Comparison of ENCODE assay signal across 1 cellular context in the genomic region with DNA sequence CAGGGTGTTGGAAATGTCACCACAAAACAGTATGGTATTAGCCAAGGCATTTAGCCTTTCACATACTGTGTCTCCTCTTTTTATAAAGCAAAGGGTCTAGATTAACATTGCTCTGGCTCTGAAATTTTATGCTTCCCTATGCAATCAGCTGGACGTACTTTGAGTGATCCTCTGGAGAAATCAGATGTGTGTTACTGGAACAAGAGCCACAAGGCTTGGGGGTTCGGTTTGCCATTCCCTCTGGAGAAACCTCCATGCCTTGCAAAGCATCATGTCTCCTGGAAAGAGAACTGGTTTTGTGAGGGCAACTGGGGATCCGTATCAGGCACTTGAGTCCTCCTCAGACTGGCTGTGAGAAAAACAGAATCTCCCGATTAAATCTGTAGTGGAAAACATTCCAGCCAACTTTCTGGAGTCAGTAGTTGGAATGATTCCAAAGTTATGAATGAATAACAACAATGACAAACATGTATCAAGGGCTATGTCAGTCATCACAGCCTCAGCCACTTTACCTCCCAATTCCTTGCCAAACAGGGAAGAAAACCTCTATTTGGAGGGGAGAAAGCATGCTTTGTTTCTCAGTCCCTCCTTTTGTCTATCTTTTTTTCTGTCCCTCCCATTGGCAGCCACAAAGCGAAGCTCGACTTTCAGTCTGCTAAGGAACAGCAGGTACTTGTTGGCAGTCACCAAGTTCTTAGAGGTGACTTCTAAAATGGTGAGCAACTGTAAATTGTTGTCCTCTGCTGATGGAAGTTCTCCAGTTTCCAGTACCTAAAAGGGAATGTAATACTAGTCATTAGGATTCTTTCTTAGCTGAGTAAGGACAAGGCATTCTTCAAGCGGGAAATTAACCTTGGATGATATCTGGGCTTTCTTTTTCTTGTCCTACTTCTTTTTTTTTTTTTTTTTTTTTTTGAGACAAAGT.
TF ChIP-seq lines count a peak whose summit lies in the region.

No MANE protein-coding gene starts in this region.

TF ChIP-seq in H1, 55 proteins besides CTCF, POLR2A, EP300 and RAD21 (continued from another document):
- TF ChIP-seq EZH2 (IDR thresholded peaks at IDR 0.05; ENCODE audit: low read depth, low read length, severe bottlenecking) (no peak), SIRT6 (IDR thresholded peaks at IDR 0.05; ENCODE audit: low read length) (no peak)
